ENCODE assay signal across 14 cellular contexts in genomic region chr15:38038659-38039442, GRCh38.
DNase-seq lines count a peak whose midpoint lies in the region; ATAC-seq and TF ChIP-seq lines count a peak whose summit lies in the region.
"Had no signal": no experiment of that assay in that cellular context is flagged by ENCODE, and none has a peak within 500 bp of the region (broad histone marks: within the 10 kb centered on the region; RNA-seq: fewer than 3 reads in every experiment).

No MANE protein-coding gene starts in this region.

- TF ChIP-seq CTCF in epithelial cell of esophagus (IDR thresholded peaks at IDR 0.05; ENCODE audit: insufficient read depth, low read depth, low read length, missing control alignments), result no peak
- no peak for TF ChIP-seq CTCF in osteoblast (IDR thresholded peaks at IDR 0.05; ENCODE audit: extremely low read depth, low read depth, low read length)
- no peak for TF ChIP-seq CTCF in suprapubic skin (IDR thresholded peaks at IDR 0.05)

- no peak overlapping the region for H3K4me3 Mint-ChIP-seq in activated T-helper 17 cell treated with anti-CD3 and anti-CD28 coated beads, Interleukin-2, amount 50 U/mL, for 72 hours
- H3K4me3 Mint-ChIP-seq: CD4-positive, CD25-positive, alpha-beta regulatory T cell; H9; nephron; stimulated activated naive B cell treated with anti-CD40 and anti-IgM and Interleukin-4, amounts not matched to agents 10 μg/mL and 1 μg/mL and 100 μg/mL, for 72 hours had no signal

- no peaks in the 10 kb centered on the region for H3K4me1 Mint-ChIP-seq in activated T-helper 17 cell treated with anti-CD3 and anti-CD28 coated beads, Interleukin-2, amount 50 U/mL, for 72 hours

- no peaks in the 10 kb centered on the region for H4K20me1 ChIP-seq in osteoblast (ENCODE audit: insufficient read depth, low read length)

- DNase-seq in EL (peak; percentile 83), RKO (ENCODE audit: low spot score) (peak; percentile 74), epithelial cell of esophagus (ENCODE audit: low read depth) (peak; percentile 88), osteoblast (ENCODE audit: insufficient read length, low spot score, missing footprints) (peak; percentile 68), SKM-1 treated with dmso at 0.1 percent for 144 hours (lab: John Stamatoyannopoulos, UW; ENCODE audit: unreplicated experiment) (no peak), suprapubic skin (ENCODE audit: low spot score in 2 of 2) (no peak)
- DNase-seq: activated CD4-positive, CD25-positive, alpha-beta regulatory T cell treated with anti-CD3 and anti-CD28 coated beads, Interleukin-2, amount 50 U/mL, for 72 hours; CD4-positive, CD25-positive, alpha-beta regulatory T cell; H9; right cardiac atrium; stimulated activated naive B cell treated with anti-CD40 and anti-IgM and Interleukin-4, amounts not matched to agents 10 μg/mL and 1 μg/mL and 100 μg/mL, for 72 hours had no signal

- no peak for ATAC-seq in GM21723 (IDR thresholded peaks at IDR 0.05; ENCODE audit: unreplicated experiment)
- no peak for ATAC-seq in activated T-helper 17 cell treated with anti-CD3 and anti-CD28 coated beads, Interleukin-2, amount 50 U/mL, for 72 hours (replicated peaks)
- ATAC-seq: right cardiac atrium; stimulated activated naive B cell treated with anti-CD40 and anti-IgM and Interleukin-4, amounts not matched to agents 10 μg/mL and 1 μg/mL and 100 μg/mL, for 72 hours had no signal

- peaks cover 4% of the 10 kb centered on the region for H3K9me3 Mint-ChIP-seq in activated T-helper 17 cell treated with anti-CD3 and anti-CD28 coated beads, Interleukin-2, amount 50 U/mL, for 72 hours
- H3K9me3 Mint-ChIP-seq: nephron; stimulated activated naive B cell treated with anti-CD40 and anti-IgM and Interleukin-4, amounts not matched to agents 10 μg/mL and 1 μg/mL and 100 μg/mL, for 72 hours had no signal

- no peak overlapping the region for H3K4me3 ChIP-seq in epithelial cell of esophagus (ENCODE audit: low read length)
- no peak overlapping the region for H3K4me3 ChIP-seq in osteoblast (ENCODE audit: insufficient read depth, low read length)
- H3K4me3 ChIP-seq in suprapubic skin, result no peak overlapping the region

- H3K4me2 ChIP-seq in osteoblast (ENCODE audit: insufficient read depth, low read length), result peak overlapping the region; percentile 17

- no peak for TF ChIP-seq POLR2A in suprapubic skin (IDR thresholded peaks at IDR 0.05)

- H3K79me2 ChIP-seq in osteoblast (ENCODE audit: insufficient read depth, low read length), result no peaks in the 10 kb centered on the region

- H3K27ac ChIP-seq in osteoblast (ENCODE audit: low read depth, low read length), result peak overlapping the region; percentile 81
- no peak overlapping the region for H3K27ac ChIP-seq in suprapubic skin

- peaks cover 20% of the 10 kb centered on the region for H3K27me3 Mint-ChIP-seq in activated T-helper 17 cell treated with anti-CD3 and anti-CD28 coated beads, Interleukin-2, amount 50 U/mL, for 72 hours
- H3K27me3 Mint-ChIP-seq: CD4-positive, CD25-positive, alpha-beta regulatory T cell had no signal

- no peak overlapping the region for H3K27ac Mint-ChIP-seq in activated T-helper 17 cell treated with anti-CD3 and anti-CD28 coated beads, Interleukin-2, amount 50 U/mL, for 72 hours
- H3K27ac Mint-ChIP-seq: CD4-positive, CD25-positive, alpha-beta regulatory T cell; nephron; stimulated activated naive B cell treated with anti-CD40 and anti-IgM and Interleukin-4, amounts not matched to agents 10 μg/mL and 1 μg/mL and 100 μg/mL, for 72 hours had no signal

- H3K9me3 ChIP-seq in osteoblast (ENCODE audit: low read depth, low read length), result no peaks in the 10 kb centered on the region
- H3K9me3 ChIP-seq in suprapubic skin, result no peaks in the 10 kb centered on the region

- H3K27me3 ChIP-seq in osteoblast (ENCODE audit: insufficient read depth, low read length) (no peaks in the 10 kb centered on the region), suprapubic skin (no peaks in the 10 kb centered on the region)

- WGBS in suprapubic skin, result 62% methylated on average over 4 of the region's 4 CpGs

- no peaks in the 10 kb centered on the region for H3K36me3 Mint-ChIP-seq in activated T-helper 17 cell treated with anti-CD3 and anti-CD28 coated beads, Interleukin-2, amount 50 U/mL, for 72 hours (ENCODE audit: low read depth)
- H3K36me3 Mint-ChIP-seq: CD4-positive, CD25-positive, alpha-beta regulatory T cell; stimulated activated naive B cell treated with anti-CD40 and anti-IgM and Interleukin-4, amounts not matched to agents 10 μg/mL and 1 μg/mL and 100 μg/mL, for 72 hours had no signal

- H3K36me3 ChIP-seq in osteoblast (ENCODE audit: insufficient read depth, low read length), result no peaks in the 10 kb centered on the region
- no peaks in the 10 kb centered on the region for H3K36me3 ChIP-seq in suprapubic skin

- H2AFZ ChIP-seq in osteoblast (ENCODE audit: low read length), result no peak overlapping the region

- no peak for TF ChIP-seq EP300 in suprapubic skin (IDR thresholded peaks at IDR 0.05)

- H3K4me1 ChIP-seq in osteoblast (ENCODE audit: insufficient read depth, low read length) (peaks cover 56% of the 10 kb centered on the region), suprapubic skin (no peaks in the 10 kb centered on the region)

Comparison
In these comparisons a context has a peak if more than half of its experiments do, and no peak if none do; other contexts are left out.
1. DNase-seq: peak in EL (single experiment), RKO (single experiment), epithelial cell of esophagus (single experiment) and osteoblast (single experiment); none in SKM-1 treated with dmso at 0.1 percent for 144 hours (single experiment) and suprapubic skin (0 of 2).